8 cellular contexts compared by ENCODE assay signal in genomic region chr13:44575741-44576395, GRCh38.
DNase-seq lines count a peak whose midpoint lies in the region.

TSC22D1 (minus strand) TSS chr13:44576330; CDS start chr13:44576074, 256 bp downstream.

- DNase-seq in EH (ENCODE audit: low read depth) (peak; percentile 66), Kasumi-1 (lab: John Stamatoyannopoulos, UW) (peak; percentile 63 to 64), caudate nucleus (lab: John Stamatoyannopoulos, UW) (peak in 53 of 61 donors; percentile 13 to 76 (median 57)), inferior parietal cortex (ENCODE audit: extremely low spot score) (peak; percentile 45), NCI-H510A treated with DMSO at 0.1 percent for 48 hours (lab: John Stamatoyannopoulos, UW) (no peak), NCI-H2107 treated with DMSO at 0.1 percent for 48 hours (lab: John Stamatoyannopoulos, UW; ENCODE audit: unreplicated experiment) (no peak)
- peak; percentile 26 for DNase-seq in activated CD4-positive, CD25-positive, alpha-beta regulatory T cell treated with anti-CD3 and anti-CD28 coated beads, Interleukin-2, amount 50 U/mL, for 16 hours (ENCODE audit: low read depth, low spot score)

- H3K27ac ChIP-seq in caudate nucleus (ENCODE audit: low read depth, low read length) (peak within 1 kb of the TSS; percentile 93), skin epidermis (peak within 1 kb of the TSS; percentile 60 to 99 (median 95))

- peak within 1 kb of the TSS; percentile 56 to 91 (median 78) for H3K4me3 ChIP-seq in skin epidermis

Comparison
In these comparisons a context has a peak if more than half of its experiments do, and no peak if none do; other contexts are left out.
1. DNase-seq: peak in EH (single experiment), Kasumi-1 (2 of 2), activated CD4-positive, CD25-positive, alpha-beta regulatory T cell treated with anti-CD3 and anti-CD28 coated beads, Interleukin-2, amount 50 U/mL, for 16 hours (single experiment), caudate nucleus (53 of 61) and inferior parietal cortex (single experiment); none in NCI-H510A treated with DMSO at 0.1 percent for 48 hours (single experiment) and NCI-H2107 treated with DMSO at 0.1 percent for 48 hours (single experiment).